In the genomic region with DNA sequence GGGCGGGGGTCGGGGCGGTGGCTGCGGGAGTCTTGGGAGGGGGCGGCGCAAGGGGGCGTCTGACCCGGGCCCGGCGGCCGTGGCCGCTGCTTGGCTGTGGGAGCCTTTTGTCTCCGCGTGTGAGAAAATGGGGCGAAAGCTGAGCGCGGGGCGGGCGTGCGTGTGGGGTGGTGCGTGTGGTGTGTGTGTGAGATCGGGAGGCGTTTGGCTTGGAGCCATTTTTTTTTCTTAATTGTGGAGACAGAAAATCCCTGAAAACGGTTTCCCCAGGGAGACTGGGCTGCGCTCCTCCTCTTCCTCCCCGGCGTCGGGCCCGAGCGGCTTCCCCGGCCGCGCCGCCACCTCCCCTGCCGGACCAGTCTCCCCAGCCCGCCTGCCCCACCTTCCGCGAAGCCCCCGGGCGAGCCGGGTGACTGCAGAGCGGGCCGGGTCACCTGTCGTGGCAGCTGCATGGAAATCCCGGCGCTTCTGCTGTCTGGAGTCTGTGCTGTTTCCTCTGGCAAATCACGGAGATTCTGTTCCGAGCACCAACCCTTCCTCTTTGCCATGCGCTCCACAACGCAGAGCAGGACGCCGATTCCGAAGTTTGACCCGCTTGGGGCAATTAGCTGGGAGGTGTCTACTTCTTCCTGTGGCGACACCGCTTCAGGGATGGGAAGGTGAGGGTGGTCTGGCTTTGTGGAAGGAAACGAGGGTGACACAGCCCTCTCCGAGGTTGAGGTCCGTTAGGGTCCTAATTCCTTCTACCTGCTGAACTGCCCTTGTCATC, we compare ENCODE assay signal across 1 cellular context.
TF ChIP-seq lines count a peak whose summit lies in the region.

No MANE protein-coding gene starts in this region.

TF ChIP-seq in IMR-90, 13 proteins besides CTCF, POLR2A, EP300 and RAD21:
- TF ChIP-seq MXI1 (IDR thresholded peaks at IDR 0.05; ENCODE audit: borderline replicate concordance, low read depth, low read length): peak; percentile 19; the same call in 1 of the 2 replicates
- 0 out of 2 replicates have a peak, but pooled peaks have one; percentile 9 for TF ChIP-seq BHLHE40 (IDR thresholded peaks at IDR 0.05; ENCODE audit: low read depth, low read length)
- TF ChIP-seq, protein P1, sequence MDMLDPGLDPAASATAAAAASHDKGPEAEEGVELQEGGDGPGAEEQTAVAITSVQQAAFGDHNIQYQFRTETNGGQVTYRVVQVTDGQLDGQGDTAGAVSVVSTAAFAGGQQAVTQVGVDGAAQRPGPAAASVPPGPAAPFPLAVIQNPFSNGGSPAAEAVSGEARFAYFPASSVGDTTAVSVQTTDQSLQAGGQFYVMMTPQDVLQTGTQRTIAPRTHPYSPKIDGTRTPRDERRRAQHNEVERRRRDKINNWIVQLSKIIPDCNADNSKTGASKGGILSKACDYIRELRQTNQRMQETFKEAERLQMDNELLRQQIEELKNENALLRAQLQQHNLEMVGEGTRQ (IDR thresholded peaks at IDR 0.05; ENCODE audit: low read depth, low read length): no peak
